Comparison of ENCODE assay signal across 8 cellular contexts in the genomic region with DNA sequence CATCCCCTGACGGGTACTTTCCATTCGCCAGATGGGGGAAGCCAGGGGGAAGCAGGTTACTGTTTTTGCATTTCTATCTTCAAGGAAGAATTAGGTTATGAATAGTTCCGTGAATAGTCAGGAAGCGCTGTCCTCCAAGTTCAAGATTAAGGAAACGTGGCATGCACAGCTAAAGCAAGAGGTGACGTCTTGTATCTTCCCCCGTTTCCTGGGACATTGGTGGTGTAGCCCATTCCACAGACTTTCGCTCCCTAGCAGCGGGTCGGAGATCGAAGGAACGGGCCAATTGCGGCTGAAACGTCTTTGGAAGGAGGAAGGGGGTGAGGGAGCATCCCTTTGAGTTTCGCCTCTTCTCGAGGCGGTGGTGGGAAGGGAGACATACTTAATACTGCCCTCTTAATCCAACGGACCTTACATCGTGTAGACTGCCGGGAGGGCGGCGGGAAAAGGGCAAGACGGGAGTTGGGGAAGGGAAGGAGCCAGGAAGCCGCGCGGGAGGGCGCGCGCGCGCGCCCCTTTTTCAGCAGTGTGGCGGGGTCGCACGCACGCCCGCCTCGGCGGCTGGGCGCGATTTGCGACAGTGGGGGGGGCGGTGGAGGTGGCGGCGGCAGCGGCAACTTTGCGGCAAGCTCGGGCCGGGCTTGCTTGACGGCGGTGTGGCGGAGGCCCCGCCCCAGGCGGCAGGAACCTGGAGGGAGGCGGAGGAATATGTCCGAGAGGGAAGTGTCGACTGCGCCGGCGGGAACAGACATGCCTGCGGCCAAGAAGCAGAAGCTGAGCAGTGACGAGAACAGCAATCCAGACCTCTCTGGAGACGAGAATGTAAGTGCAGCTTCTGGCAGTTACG. TPM values are rescaled to one million over a fixed set of nuclear protein-coding genes. Genes with fewer than 3 reads are reported as not detected.
A peak's percentile ranks its signal among the peaks of the same experiment; 100 is the strongest.
DNase-seq lines count a peak whose midpoint lies in the region; ATAC-seq and TF ChIP-seq lines count a peak whose summit lies in the region.

A gene with protein sequence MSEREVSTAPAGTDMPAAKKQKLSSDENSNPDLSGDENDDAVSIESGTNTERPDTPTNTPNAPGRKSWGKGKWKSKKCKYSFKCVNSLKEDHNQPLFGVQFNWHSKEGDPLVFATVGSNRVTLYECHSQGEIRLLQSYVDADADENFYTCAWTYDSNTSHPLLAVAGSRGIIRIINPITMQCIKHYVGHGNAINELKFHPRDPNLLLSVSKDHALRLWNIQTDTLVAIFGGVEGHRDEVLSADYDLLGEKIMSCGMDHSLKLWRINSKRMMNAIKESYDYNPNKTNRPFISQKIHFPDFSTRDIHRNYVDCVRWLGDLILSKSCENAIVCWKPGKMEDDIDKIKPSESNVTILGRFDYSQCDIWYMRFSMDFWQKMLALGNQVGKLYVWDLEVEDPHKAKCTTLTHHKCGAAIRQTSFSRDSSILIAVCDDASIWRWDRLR (plus strand): TSS at position 232 of the 847 bp plus-strand sequence. CDS start 477 bp downstream, at position 709.

- no peaks in the 10 kb centered on the region for H3K36me3 Mint-ChIP-seq in WTC11

- no peak for TF ChIP-seq CTCF in WTC11 (IDR thresholded peaks at IDR 0.05)

- no peaks in the 10 kb centered on the region for H3K9me3 Mint-ChIP-seq in WTC11

- in situ Hi-C loops in GM18951 (cut with MboI; ENCODE audit: low sequenced_read_pairs, unreplicated experiment) = no loop called here

- H3K4me3 Mint-ChIP-seq in WTC11 = no peak within 1 kb of the TSS

- POLR2A ChIA-PET in WTC11 (lab: Charles Lee) = interaction anchor here (0.8 to 1.5 kb wide), 3 partner anchors 21 to 176 kb away, joined by 3 to 13 read pairs (median 4); partner anchors contain the start of gene PICALM

- no peak within 1 kb of the TSS for H3K27ac Mint-ChIP-seq in WTC11

- CTCF ChIA-PET in WTC11 (lab: Charles Lee) = interaction anchor here (0.9 to 1.7 kb wide), 4 partner anchors 29 to 390 kb away, joined by 3 to 5 read pairs (median 4); partner anchors contain the start of gene CCDC83

- peak within 1 kb of the TSS; percentile 99 for H3K27ac ChIP-seq in caudate nucleus (ENCODE audit: low read depth, low read length)

- peak; percentile 69 for ATAC-seq in HG03175 (IDR thresholded peaks at IDR 0.05; ENCODE audit: unreplicated experiment)
- peak; percentile 83 for ATAC-seq in WTC11

- H3K27me3 Mint-ChIP-seq in WTC11 (ENCODE audit: low read depth) = no peaks in the 10 kb centered on the region; the same call in 1 of the 2 replicates

- peaks cover 35% of the 10 kb centered on the region for H3K4me1 Mint-ChIP-seq in WTC11

- peak; percentile 94 for DNase-seq in AG08395 (ENCODE audit: low spot score)
- DNase-seq in NCI-H2227 treated with DMSO at 0.1 percent for 48 hours (lab: John Stamatoyannopoulos, UW) = peak; percentile 96
- DNase-seq in WTC11 (ENCODE audit: low spot score) = peak; percentile 97
- DNase-seq in caudate nucleus (lab: John Stamatoyannopoulos, UW) = peak; percentile 47 to 96 (median 91)
- peak; percentile 91 for DNase-seq in inferior parietal cortex (ENCODE audit: extremely low spot score)
- DNase-seq in stimulated activated CD4-positive, alpha-beta T cell treated with anti-CD3 and anti-CD28 coated beads, Interleukin-12 subunit alpha, Interleukin-12 subunit beta, amount 100 ng/mL, for 24 hours (ENCODE audit: low read depth in 2 of 2) = peak; percentile 86 to 93

- TF ChIP-seq POLR2A in GM18951 (IDR thresholded peaks at IDR 0.05; ENCODE audit: extremely low read depth, insufficient read depth, insufficient read length) = peak; percentile 80

TF ChIP-seq in WTC11, 78 proteins besides CTCF, POLR2A, EP300 and RAD21 (continues in another document):
- TF ChIP-seq RORB (CRISPR knock-in tag; IDR thresholded peaks at IDR 0.05) = no peak
- TF ChIP-seq, protein P1, sequence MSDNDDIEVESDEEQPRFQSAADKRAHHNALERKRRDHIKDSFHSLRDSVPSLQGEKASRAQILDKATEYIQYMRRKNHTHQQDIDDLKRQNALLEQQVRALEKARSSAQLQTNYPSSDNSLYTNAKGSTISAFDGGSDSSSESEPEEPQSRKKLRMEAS (CRISPR knock-in tag; IDR thresholded peaks at IDR 0.05) = 0 out of 2 replicates have a peak, but pooled peaks have one; percentile 24
- TF ChIP-seq ZSCAN18 (CRISPR knock-in tag; IDR thresholded peaks at IDR 0.05) = no peak
- TF ChIP-seq, protein P2, sequence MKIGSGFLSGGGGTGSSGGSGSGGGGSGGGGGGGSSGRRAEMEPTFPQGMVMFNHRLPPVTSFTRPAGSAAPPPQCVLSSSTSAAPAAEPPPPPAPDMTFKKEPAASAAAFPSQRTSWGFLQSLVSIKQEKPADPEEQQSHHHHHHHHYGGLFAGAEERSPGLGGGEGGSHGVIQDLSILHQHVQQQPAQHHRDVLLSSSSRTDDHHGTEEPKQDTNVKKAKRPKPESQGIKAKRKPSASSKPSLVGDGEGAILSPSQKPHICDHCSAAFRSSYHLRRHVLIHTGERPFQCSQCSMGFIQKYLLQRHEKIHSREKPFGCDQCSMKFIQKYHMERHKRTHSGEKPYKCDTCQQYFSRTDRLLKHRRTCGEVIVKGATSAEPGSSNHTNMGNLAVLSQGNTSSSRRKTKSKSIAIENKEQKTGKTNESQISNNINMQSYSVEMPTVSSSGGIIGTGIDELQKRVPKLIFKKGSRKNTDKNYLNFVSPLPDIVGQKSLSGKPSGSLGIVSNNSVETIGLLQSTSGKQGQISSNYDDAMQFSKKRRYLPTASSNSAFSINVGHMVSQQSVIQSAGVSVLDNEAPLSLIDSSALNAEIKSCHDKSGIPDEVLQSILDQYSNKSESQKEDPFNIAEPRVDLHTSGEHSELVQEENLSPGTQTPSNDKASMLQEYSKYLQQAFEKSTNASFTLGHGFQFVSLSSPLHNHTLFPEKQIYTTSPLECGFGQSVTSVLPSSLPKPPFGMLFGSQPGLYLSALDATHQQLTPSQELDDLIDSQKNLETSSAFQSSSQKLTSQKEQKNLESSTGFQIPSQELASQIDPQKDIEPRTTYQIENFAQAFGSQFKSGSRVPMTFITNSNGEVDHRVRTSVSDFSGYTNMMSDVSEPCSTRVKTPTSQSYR (CRISPR knock-in tag; IDR thresholded peaks at IDR 0.05) = peak; percentile 74; the same call in 1 of the 2 replicates
- no peak for TF ChIP-seq ZNF317 (CRISPR knock-in tag; IDR thresholded peaks at IDR 0.05; ENCODE audit: borderline replicate concordance, low read depth)
- no peak for TF ChIP-seq ATF1 (CRISPR knock-in tag; IDR thresholded peaks at IDR 0.05)
- no peak for TF ChIP-seq ELF4 (CRISPR knock-in tag; IDR thresholded peaks at IDR 0.05; ENCODE audit: low read depth)
- peak; percentile 22; the same call in 1 of the 2 replicates for TF ChIP-seq ARID4B (CRISPR knock-in tag; IDR thresholded peaks at IDR 0.05; ENCODE audit: borderline replicate concordance)
- TF ChIP-seq TP53 (CRISPR knock-in tag; IDR thresholded peaks at IDR 0.05) = no peak
- 0 out of 2 replicates have a peak, but pooled peaks have one; percentile 47 for TF ChIP-seq IRF1 (CRISPR knock-in tag; IDR thresholded peaks at IDR 0.05)
- TF ChIP-seq TEAD1 (CRISPR knock-in tag; IDR thresholded peaks at IDR 0.05) = peak; percentile 51; the same call in 1 of the 2 replicates

RNA-seq across cellular contexts. Expression of the gene that starts here (rescaled TPM):
- total RNA-seq in WTC11 (2021) = 24.7 to 27.7 TPM (median 27.3 TPM) in 3 replicates

Comparison
In these comparisons a context has a peak if more than half of its experiments do, and no peak if none do; other contexts are left out.
1. Peak in every context shown above with its lines: DNase-seq, ATAC-seq and H3K27ac ChIP-seq.